In genomic region chr13:79194272-79194671, GRCh38 we compare ENCODE assay signal across 8 cellular contexts.
DNase-seq lines count a peak whose midpoint lies in the region; ATAC-seq and TF ChIP-seq lines count a peak whose summit lies in the region.

No MANE protein-coding gene starts in this region.

- peaks cover 12 to 31% (median 23%) of the 10 kb centered on the region in 4 donors for H3K4me1 Mint-ChIP-seq in CD4-positive, CD25-positive, alpha-beta regulatory T cell

- peak; percentile 89 to 94 for ATAC-seq in CD4-positive, CD25-positive, alpha-beta regulatory T cell (ENCODE audit: low read depth in 2 of 2)
- ATAC-seq in GM19397 (IDR thresholded peaks at IDR 0.05; ENCODE audit: unreplicated experiment), result peak; percentile 92
- peak; percentile 96 for ATAC-seq in HG03378 (IDR thresholded peaks at IDR 0.05; ENCODE audit: unreplicated experiment)

- no peaks in the 10 kb centered on the region for H3K36me3 ChIP-seq in CD4-positive, CD25-positive, alpha-beta regulatory T cell (ENCODE audit: control insufficient read depth, insufficient read depth, low read length)

- H3K4me3 Mint-ChIP-seq in CD4-positive, CD25-positive, alpha-beta regulatory T cell, result peak overlapping the region in 1 of 4 donors; percentile 25

- no peaks in the 10 kb centered on the region for H3K36me3 Mint-ChIP-seq in CD4-positive, CD25-positive, alpha-beta regulatory T cell

- H3K9me3 ChIP-seq in CD4-positive, CD25-positive, alpha-beta regulatory T cell (ENCODE audit: control insufficient read depth in 2 of 2, low read length in 2 of 2), result no peaks in the 10 kb centered on the region

- H3K27ac ChIP-seq in CD4-positive, CD25-positive, alpha-beta regulatory T cell (ENCODE audit: insufficient read depth, low read length, poor library complexity, severe bottlenecking), result no peak overlapping the region
- H3K27ac ChIP-seq in caudate nucleus (ENCODE audit: low read depth, low read length), result no peak overlapping the region

- H3K9me3 Mint-ChIP-seq in CD4-positive, CD25-positive, alpha-beta regulatory T cell, result no peaks in the 10 kb centered on the region

- H3K27ac Mint-ChIP-seq in CD4-positive, CD25-positive, alpha-beta regulatory T cell, result no peak overlapping the region

- H3K27me3 Mint-ChIP-seq in CD4-positive, CD25-positive, alpha-beta regulatory T cell, result peaks cover 6% of the 10 kb centered on the region

- no peaks in the 10 kb centered on the region for H3K27me3 ChIP-seq in CD4-positive, CD25-positive, alpha-beta regulatory T cell (ENCODE audit: control insufficient read depth, insufficient read depth, low read length)

- peak in 2 of 3 donors; percentile 58 to 86 for DNase-seq in CD4-positive, CD25-positive, alpha-beta regulatory T cell
- peak; percentile 32 to 56 for DNase-seq in activated T-cell treated with anti-CD3 and anti-CD28 coated beads, Interleukin-2, amount 50 U/mL, for 48 hours
- DNase-seq in foreskin fibroblast, result no peak
- no peak for DNase-seq in AML-193 (lab: John Stamatoyannopoulos, UW)
- no peak for DNase-seq in caudate nucleus (lab: John Stamatoyannopoulos, UW)
- DNase-seq in NCI-H1092 treated with DMSO at 0.1 percent for 48 hours (lab: John Stamatoyannopoulos, UW), result no peak

- TF ChIP-seq CTCF in foreskin fibroblast (IDR thresholded peaks at IDR 0.05; ENCODE audit: low read depth, low read length), result no peak

- H3K4me3 ChIP-seq in CD4-positive, CD25-positive, alpha-beta regulatory T cell (ENCODE audit: low read depth, low read length), result peak overlapping the region; percentile 27
- no peak overlapping the region for H3K4me3 ChIP-seq in foreskin fibroblast (ENCODE audit: low read depth in 1 of 2, low read length in 2 of 2)

- peaks cover 7% of the 10 kb centered on the region for H3K4me1 ChIP-seq in CD4-positive, CD25-positive, alpha-beta regulatory T cell (ENCODE audit: control insufficient read depth, insufficient read depth, low read length, poor library complexity, severe bottlenecking)

Comparison
In these comparisons a context has a peak if more than half of its experiments do, and no peak if none do; other contexts are left out.
1. DNase-seq: peak in CD4-positive, CD25-positive, alpha-beta regulatory T cell (2 of 3) and activated T-cell treated with anti-CD3 and anti-CD28 coated beads, Interleukin-2, amount 50 U/mL, for 48 hours (2 of 2); none in foreskin fibroblast (0 of 2), AML-193 (0 of 2), caudate nucleus (0 of 61) and NCI-H1092 treated with DMSO at 0.1 percent for 48 hours (single experiment).
2. Peak in every context shown above with its lines, with median percentiles within 50 percentile points of each other: ATAC-seq.